Comparison of ENCODE assay signal across 26 cellular contexts in genomic region chr6:43899830-43900229, GRCh38.
"Had no signal": no experiment of that assay in that cellular context is flagged by ENCODE, and none has a peak within 500 bp of the region (broad histone marks: within the 10 kb centered on the region; RNA-seq: fewer than 3 reads in every experiment).

No MANE protein-coding gene starts in this region.

- H3K27me3 ChIP-seq: SJCRH30 had no signal

- DNase-seq: Karpas-422, MM.1S, MV-4-11, NCI-H1092, NCI-H1105, NCI-H1417 treated with DMSO at 0.1 percent for 48 hours, NCI-H1436 treated with DMSO at 0.1 percent for 48 hours, NCI-H1694 treated with DMSO at 0.1 percent for 48 hours, NCI-H187 treated with DMSO at 0.1 percent for 48 hours, NCI-H2029, NCI-H2227 treated with DMSO at 0.1 percent for 48 hours, NCI-H345, NCI-H446, NCI-H510A treated with DMSO at 0.1 percent for 48 hours, NCI-H526 treated with DMSO at 0.1 percent for 48 hours, NCI-H774, PC-9, SHP77, SIG-M5, SJCRH30 had no signal

- H3K27ac ChIP-seq: PC-9, RWPE1, SJCRH30, SK-N-MC had no signal

- H3K9me3 ChIP-seq: SJCRH30 had no signal

- H3K4me2 ChIP-seq: PC-9 had no signal

- ATAC-seq: Panc1, Right ventricle myocardium inferior, SK-N-SH treated with all-trans-retinoic acid at 6 μM for 48 hours had no signal

- FAIRE-seq: RCC 7860 had no signal

- H2AFZ ChIP-seq: PC-9 had no signal

- H3K4me3 ChIP-seq: PC-9, SJCRH30, SK-N-MC had no signal

- H3K36me3 ChIP-seq: SJCRH30 had no signal
